1 cellular context compared by ENCODE assay signal in genomic region chr9:129467004-129467588, GRCh38.
TF ChIP-seq lines count a peak whose summit lies in the region.

No MANE protein-coding gene starts in this region.

TF ChIP-seq in HCT116, 20 proteins besides CTCF, POLR2A, EP300 and RAD21 (continued from another document):
- TF ChIP-seq ZBTB33 (IDR thresholded peaks at IDR 0.05; ENCODE audit: extremely low read depth, insufficient replicate concordance, low read length) (no peak), CBX3 (IDR thresholded peaks at IDR 0.05; ENCODE audit: low read depth) (no peak), ZFX (IDR thresholded peaks at IDR 0.05) (no peak), FOSL1 (IDR thresholded peaks at IDR 0.05; ENCODE audit: low read depth) (no peak), EZH2phosphoT487 (IDR thresholded peaks at IDR 0.05; ENCODE audit: borderline replicate concordance) (no peak), ELF1 (IDR thresholded peaks at IDR 0.05; ENCODE audit: borderline replicate concordance, low read depth) (no peak)
